In genomic region chr12:34188974-34189373, GRCh38 we compare ENCODE assay signal across 9 cellular contexts.
"Had no signal": no experiment of that assay in that cellular context is flagged by ENCODE, and none has a peak within 500 bp of the region (broad histone marks: within the 10 kb centered on the region; RNA-seq: fewer than 3 reads in every experiment).

No MANE protein-coding gene starts in this region.

- H3K27ac ChIP-seq: GM23248, KMS-11 had no signal

- H3K9me3 ChIP-seq: HAP-1 had no signal

- FAIRE-seq: HTR-8/SVneo had no signal

- H3K4me2 ChIP-seq: KMS-11 had no signal

- H2AFZ ChIP-seq: GM23248 had no signal

- H3K9ac ChIP-seq: GM23248, KMS-11 had no signal

- H3K36me3 ChIP-seq: HAP-1 had no signal

- H3K4me3 ChIP-seq: GM23248, HAP-1 had no signal

- ATAC-seq: HCT116 had no signal

- H3K4me1 ChIP-seq: HAP-1 had no signal

- DNase-seq: GM23248, GOT3, H7, HFFc6, KBM-7 had no signal
